Comparison of ENCODE assay signal across 14 cellular contexts in the genomic region with DNA sequence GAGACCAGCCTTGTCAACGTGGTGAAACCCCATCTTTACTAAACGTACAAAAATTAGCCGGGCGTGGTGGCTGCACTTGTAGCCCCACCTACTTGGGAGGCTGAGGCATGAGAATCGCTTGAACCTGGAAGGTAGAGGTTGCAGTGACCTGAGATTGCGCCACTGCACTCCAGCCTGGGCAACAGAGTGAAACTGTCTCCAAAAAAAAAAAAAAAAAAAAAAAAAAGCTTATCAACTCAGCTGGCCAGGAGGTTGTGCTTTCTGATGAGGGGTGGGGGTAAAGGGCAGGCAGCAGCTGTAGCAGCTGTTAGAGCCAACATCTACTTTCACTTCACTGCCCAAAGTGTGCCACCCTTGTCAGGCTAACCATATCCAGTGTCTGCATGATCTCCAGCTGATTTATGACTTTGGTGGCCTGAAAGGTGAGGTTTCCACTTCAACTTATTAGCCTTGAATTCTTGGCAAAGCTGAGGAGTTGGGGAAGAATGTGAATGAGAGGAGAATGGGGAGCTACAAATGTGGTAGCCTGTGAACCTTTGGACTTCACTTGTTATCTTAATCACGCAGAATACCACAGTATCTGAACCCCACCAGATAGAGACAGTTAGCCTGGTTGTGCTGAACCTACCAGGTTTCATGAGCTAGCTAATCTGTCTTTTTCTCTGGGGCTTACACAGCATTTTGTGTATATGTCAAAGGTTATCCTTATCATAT. TPM values are rescaled to one million over a fixed set of nuclear protein-coding genes. Genes with fewer than 3 reads are reported as not detected.
DNase-seq lines count a peak whose midpoint lies in the region; ATAC-seq and TF ChIP-seq lines count a peak whose summit lies in the region.
"Had no signal": no experiment of that assay in that cellular context is flagged by ENCODE, and none has a peak within 500 bp of the region (broad histone marks: within the 10 kb centered on the region; RNA-seq: fewer than 3 reads in every experiment).

No MANE protein-coding gene starts in this region.

- H3K4me3 Mint-ChIP-seq in GM23338 = no peak overlapping the region
- H3K4me3 Mint-ChIP-seq: IgD-negative memory B cell had no signal

- DNase-seq in HuH-7 (ENCODE audit: low spot score) (peak; percentile 49), astrocyte of the hippocampus (ENCODE audit: low read depth, low spot score) (peak; percentile 34), right lobe of liver (peak; percentile 53 to 83 (median 82)), NCI-H345 (lab: John Stamatoyannopoulos, UW) (no peak), NCI-H1105 (lab: John Stamatoyannopoulos, UW) (no peak), GM23338 (ENCODE audit: low spot score) (no peak)
- DNase-seq: activated CD4-positive, alpha-beta T cell treated with anti-CD3 and anti-CD28 coated beads, Interleukin-2, amount 50 U/mL, for 4 hours; activated effector memory CD4-positive, alpha-beta T cell treated with anti-CD3 and anti-CD28 coated beads, Interleukin-2, amount 50 U/mL, for 16 hours; BE2C; NCI-H2081 treated with DMSO at 0.1 percent for 48 hours had no signal

- H3K27ac ChIP-seq in BLaER1 treated with 17β-estradiol and CSF1 and Interleukin-3, amounts not matched to agents 10 nM and 100 nM = no peak overlapping the region
- H3K27ac ChIP-seq in right lobe of liver (peak overlapping the region in 2 of 3 donors; percentile 50 to 78), GM23338 (ENCODE audit: low read depth) (no peak overlapping the region)

- no peak for TF ChIP-seq POLR2A in right lobe of liver (IDR thresholded peaks at IDR 0.05)

- no peaks in the 10 kb centered on the region for H3K27me3 Mint-ChIP-seq in GM23338 (ENCODE audit: insufficient read depth, low read depth, poor library complexity)

- no peak overlapping the region for H3K4me3 ChIP-seq in BLaER1 treated with 17β-estradiol and CSF1 and Interleukin-3, amounts not matched to agents 10 nM and 100 nM
- peak overlapping the region in 1 of 3 donors; percentile 28 for H3K4me3 ChIP-seq in right lobe of liver
- no peak overlapping the region for H3K4me3 ChIP-seq in GM23338

- no peaks in the 10 kb centered on the region for H3K27me3 ChIP-seq in BLaER1 treated with 17β-estradiol and CSF1 and Interleukin-3, amounts not matched to agents 10 nM and 100 nM
- H3K27me3 ChIP-seq in right lobe of liver (no peaks in the 10 kb centered on the region), GM23338 (ENCODE audit: insufficient read depth) (no peaks in the 10 kb centered on the region)
- H3K27me3 ChIP-seq: BE2C had no signal

- H3K9ac ChIP-seq in BLaER1 treated with 17β-estradiol and CSF1 and Interleukin-3, amounts not matched to agents 10 nM and 100 nM = no peak overlapping the region

- H3K4me1 ChIP-seq in BLaER1 treated with 17β-estradiol and CSF1 and Interleukin-3, amounts not matched to agents 10 nM and 100 nM = peaks cover 0 to 32% (median 23%) of the 10 kb centered on the region in 10 experiments; a peak in 16 of 20 replicates
- peaks cover 0 to 35% (median 14%) of the 10 kb centered on the region in 4 donors for H3K4me1 ChIP-seq in right lobe of liver
- no peaks in the 10 kb centered on the region for H3K4me1 ChIP-seq in GM23338 (ENCODE audit: insufficient read depth)
- H3K4me1 ChIP-seq: BE2C had no signal

- peaks cover 5% of the 10 kb centered on the region; the same call in 1 of the 3 replicates for H3K4me1 Mint-ChIP-seq in GM23338

- H3K9me3 ChIP-seq in BLaER1 treated with 17β-estradiol and CSF1 and Interleukin-3, amounts not matched to agents 10 nM and 100 nM (replicated peaks in 1 of 11) = no peaks in the 10 kb centered on the region
- H3K9me3 ChIP-seq in right lobe of liver = no peaks in the 10 kb centered on the region
- H3K9me3 ChIP-seq: BE2C had no signal

- H3K9me3 Mint-ChIP-seq in GM23338 = no peaks in the 10 kb centered on the region
- H3K9me3 Mint-ChIP-seq: IgD-negative memory B cell had no signal

- intact Hi-C loops in right lobe of liver (cut with DNase I) = no loop called here

- no peaks in the 10 kb centered on the region for H3K36me3 Mint-ChIP-seq in GM23338 (ENCODE audit: low read depth)

- H3K79me2 ChIP-seq in GM23338 (replicated peaks; ENCODE audit: insufficient read depth) = peaks cover 96% of the 10 kb centered on the region

- H3K4me2 ChIP-seq in BLaER1 treated with 17β-estradiol and CSF1 and Interleukin-3, amounts not matched to agents 10 nM and 100 nM = peak overlapping the region in 6 of 11 experiments; percentile 4 to 40 (median 16); a peak in 8 of 22 replicates
- no peak overlapping the region for H3K4me2 ChIP-seq in GM23338

- no peaks in the 10 kb centered on the region for H3F3A ChIP-seq in GM23338 (replicated peaks; ENCODE audit: low read depth)

- 26% methylated on average over 6 of the region's 7 CpGs for WGBS in right lobe of liver (ENCODE audit: insufficient coverage, low coverage, low lambda C conversion rate, missing lambda C conversion rate)

- peaks cover 0 to 83% (median 22%) of the 10 kb centered on the region in 11 experiments; a peak in 14 of 22 replicates for H4K20me1 ChIP-seq in BLaER1 treated with 17β-estradiol and CSF1 and Interleukin-3, amounts not matched to agents 10 nM and 100 nM
- peaks cover 47% of the 10 kb centered on the region for H4K20me1 ChIP-seq in GM23338 (replicated peaks; ENCODE audit: insufficient read depth)

- H3K27ac Mint-ChIP-seq in GM23338 = no peak overlapping the region
- H3K27ac Mint-ChIP-seq: IgD-negative memory B cell had no signal

- H3K36me3 ChIP-seq in BLaER1 treated with 17β-estradiol and CSF1 and Interleukin-3, amounts not matched to agents 10 nM and 100 nM = peaks cover 5 to 39% (median 9%) of the 10 kb centered on the region in 11 experiments; a peak in 13 of 22 replicates
- no peaks in the 10 kb centered on the region for H3K36me3 ChIP-seq in right lobe of liver
- no peaks in the 10 kb centered on the region for H3K36me3 ChIP-seq in GM23338 (ENCODE audit: insufficient read depth)
- H3K36me3 ChIP-seq: BE2C had no signal

- no peak overlapping the region for H2AFZ ChIP-seq in GM23338

- TF ChIP-seq CTCF in right lobe of liver (IDR thresholded peaks at IDR 0.05) = no peak
- TF ChIP-seq CTCF in GM23338 (conservative IDR thresholded peaks at IDR 0.05; ENCODE audit: low read depth in 2 of 2) = no peak

- H3K9me2 ChIP-seq in GM23338 (ENCODE audit: insufficient read depth) = no peaks in the 10 kb centered on the region

- ATAC-seq in right lobe of liver = peak; percentile 87 to 95 (median 90)
- no peak for ATAC-seq in GM23338
- no peak for ATAC-seq in HG02571 (IDR thresholded peaks at IDR 0.05; ENCODE audit: unreplicated experiment)
- ATAC-seq: HCT116 had no signal

TF ChIP-seq in GM23338, 12 proteins besides CTCF, POLR2A, EP300 and RAD21:
- TF ChIP-seq, protein P1, sequence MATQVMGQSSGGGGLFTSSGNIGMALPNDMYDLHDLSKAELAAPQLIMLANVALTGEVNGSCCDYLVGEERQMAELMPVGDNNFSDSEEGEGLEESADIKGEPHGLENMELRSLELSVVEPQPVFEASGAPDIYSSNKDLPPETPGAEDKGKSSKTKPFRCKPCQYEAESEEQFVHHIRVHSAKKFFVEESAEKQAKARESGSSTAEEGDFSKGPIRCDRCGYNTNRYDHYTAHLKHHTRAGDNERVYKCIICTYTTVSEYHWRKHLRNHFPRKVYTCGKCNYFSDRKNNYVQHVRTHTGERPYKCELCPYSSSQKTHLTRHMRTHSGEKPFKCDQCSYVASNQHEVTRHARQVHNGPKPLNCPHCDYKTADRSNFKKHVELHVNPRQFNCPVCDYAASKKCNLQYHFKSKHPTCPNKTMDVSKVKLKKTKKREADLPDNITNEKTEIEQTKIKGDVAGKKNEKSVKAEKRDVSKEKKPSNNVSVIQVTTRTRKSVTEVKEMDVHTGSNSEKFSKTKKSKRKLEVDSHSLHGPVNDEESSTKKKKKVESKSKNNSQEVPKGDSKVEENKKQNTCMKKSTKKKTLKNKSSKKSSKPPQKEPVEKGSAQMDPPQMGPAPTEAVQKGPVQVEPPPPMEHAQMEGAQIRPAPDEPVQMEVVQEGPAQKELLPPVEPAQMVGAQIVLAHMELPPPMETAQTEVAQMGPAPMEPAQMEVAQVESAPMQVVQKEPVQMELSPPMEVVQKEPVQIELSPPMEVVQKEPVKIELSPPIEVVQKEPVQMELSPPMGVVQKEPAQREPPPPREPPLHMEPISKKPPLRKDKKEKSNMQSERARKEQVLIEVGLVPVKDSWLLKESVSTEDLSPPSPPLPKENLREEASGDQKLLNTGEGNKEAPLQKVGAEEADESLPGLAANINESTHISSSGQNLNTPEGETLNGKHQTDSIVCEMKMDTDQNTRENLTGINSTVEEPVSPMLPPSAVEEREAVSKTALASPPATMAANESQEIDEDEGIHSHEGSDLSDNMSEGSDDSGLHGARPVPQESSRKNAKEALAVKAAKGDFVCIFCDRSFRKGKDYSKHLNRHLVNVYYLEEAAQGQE (IDR thresholded peaks at IDR 0.05; ENCODE audit: unreplicated experiment) = no peak
- TF ChIP-seq EZH2phosphoT487 (IDR thresholded peaks at IDR 0.05; ENCODE audit: unreplicated experiment) (no peak), JUNB (IDR thresholded peaks at IDR 0.05; ENCODE audit: unreplicated experiment) (no peak), STAT1 (IDR thresholded peaks at IDR 0.05; ENCODE audit: unreplicated experiment) (no peak)

RNA-seq across cellular contexts. Expression of a gene that starts 19.6 kb away (rescaled TPM):
- 10 to 100 TPM; 14.8 to 23.7 (median 18.9) TPM for total RNA-seq in right lobe of liver
- total RNA-seq in GM23338 (2014; rRNA removed; shearing (Covaris generic)) = 37.7 and 57.1 TPM in 2 replicates
- 7.8 and 8.7 TPM in 2 replicates for polyA plus RNA-seq in GM23338 (2016; fragmentation: Nextera tagmentation; extraction: Ambion mirVana)

RNA-seq across cellular contexts. Expression of a gene that starts 20.1 kb away (rescaled TPM):
- 1 to 10 TPM in 5 of 6 experiments, under 1 TPM in 1; 0.74 to 4.1 (median 2.2) TPM for total RNA-seq in right lobe of liver
- total RNA-seq in GM23338 (2014; rRNA removed; shearing (Covaris generic)) = 13.0 and 19.5 TPM in 2 replicates
- 9.0 and 11.0 TPM in 2 replicates for polyA plus RNA-seq in GM23338 (2016; fragmentation: Nextera tagmentation; extraction: Ambion mirVana)

RNA-seq across cellular contexts. Expression of a gene that starts 50.2 kb away (rescaled TPM):
- total RNA-seq in right lobe of liver = 10 to 100 TPM in 1 of 6 experiments, 1 to 10 TPM in 5; 2.2 to 13.0 (median 3.7) TPM
- total RNA-seq in GM23338 (2014; rRNA removed; shearing (Covaris generic)) = 5.2 and 11.2 TPM in 2 replicates
- polyA plus RNA-seq in GM23338 (2016; fragmentation: Nextera tagmentation; extraction: Ambion mirVana) = 3.7 and 3.8 TPM in 2 replicates

Comparison
In these comparisons a context has a peak if more than half of its experiments do, and no peak if none do; other contexts are left out.
1. H3K27ac ChIP-seq: peak in right lobe of liver (2 of 3); none in BLaER1 treated with 17β-estradiol and CSF1 and Interleukin-3, amounts not matched to agents 10 nM and 100 nM (0 of 11) and GM23338 (single experiment).
2. DNase-seq: peak in HuH-7 (single experiment), astrocyte of the hippocampus (single experiment) and right lobe of liver (3 of 3); none in NCI-H345 (single experiment), NCI-H1105 (single experiment) and GM23338 (single experiment).
3. ATAC-seq: peak in right lobe of liver (4 of 4); none in GM23338 (single experiment) and HG02571 (single experiment).